ENCODE assay signal across 1 cellular context in genomic region chr1:61238371-61238689, GRCh38.
TF ChIP-seq lines count a peak whose summit lies in the region.

No MANE protein-coding gene starts in this region.

TF ChIP-seq in GM23338, 12 proteins besides CTCF, POLR2A, EP300 and RAD21 (continued from another document):
- TF ChIP-seq, protein P1, sequence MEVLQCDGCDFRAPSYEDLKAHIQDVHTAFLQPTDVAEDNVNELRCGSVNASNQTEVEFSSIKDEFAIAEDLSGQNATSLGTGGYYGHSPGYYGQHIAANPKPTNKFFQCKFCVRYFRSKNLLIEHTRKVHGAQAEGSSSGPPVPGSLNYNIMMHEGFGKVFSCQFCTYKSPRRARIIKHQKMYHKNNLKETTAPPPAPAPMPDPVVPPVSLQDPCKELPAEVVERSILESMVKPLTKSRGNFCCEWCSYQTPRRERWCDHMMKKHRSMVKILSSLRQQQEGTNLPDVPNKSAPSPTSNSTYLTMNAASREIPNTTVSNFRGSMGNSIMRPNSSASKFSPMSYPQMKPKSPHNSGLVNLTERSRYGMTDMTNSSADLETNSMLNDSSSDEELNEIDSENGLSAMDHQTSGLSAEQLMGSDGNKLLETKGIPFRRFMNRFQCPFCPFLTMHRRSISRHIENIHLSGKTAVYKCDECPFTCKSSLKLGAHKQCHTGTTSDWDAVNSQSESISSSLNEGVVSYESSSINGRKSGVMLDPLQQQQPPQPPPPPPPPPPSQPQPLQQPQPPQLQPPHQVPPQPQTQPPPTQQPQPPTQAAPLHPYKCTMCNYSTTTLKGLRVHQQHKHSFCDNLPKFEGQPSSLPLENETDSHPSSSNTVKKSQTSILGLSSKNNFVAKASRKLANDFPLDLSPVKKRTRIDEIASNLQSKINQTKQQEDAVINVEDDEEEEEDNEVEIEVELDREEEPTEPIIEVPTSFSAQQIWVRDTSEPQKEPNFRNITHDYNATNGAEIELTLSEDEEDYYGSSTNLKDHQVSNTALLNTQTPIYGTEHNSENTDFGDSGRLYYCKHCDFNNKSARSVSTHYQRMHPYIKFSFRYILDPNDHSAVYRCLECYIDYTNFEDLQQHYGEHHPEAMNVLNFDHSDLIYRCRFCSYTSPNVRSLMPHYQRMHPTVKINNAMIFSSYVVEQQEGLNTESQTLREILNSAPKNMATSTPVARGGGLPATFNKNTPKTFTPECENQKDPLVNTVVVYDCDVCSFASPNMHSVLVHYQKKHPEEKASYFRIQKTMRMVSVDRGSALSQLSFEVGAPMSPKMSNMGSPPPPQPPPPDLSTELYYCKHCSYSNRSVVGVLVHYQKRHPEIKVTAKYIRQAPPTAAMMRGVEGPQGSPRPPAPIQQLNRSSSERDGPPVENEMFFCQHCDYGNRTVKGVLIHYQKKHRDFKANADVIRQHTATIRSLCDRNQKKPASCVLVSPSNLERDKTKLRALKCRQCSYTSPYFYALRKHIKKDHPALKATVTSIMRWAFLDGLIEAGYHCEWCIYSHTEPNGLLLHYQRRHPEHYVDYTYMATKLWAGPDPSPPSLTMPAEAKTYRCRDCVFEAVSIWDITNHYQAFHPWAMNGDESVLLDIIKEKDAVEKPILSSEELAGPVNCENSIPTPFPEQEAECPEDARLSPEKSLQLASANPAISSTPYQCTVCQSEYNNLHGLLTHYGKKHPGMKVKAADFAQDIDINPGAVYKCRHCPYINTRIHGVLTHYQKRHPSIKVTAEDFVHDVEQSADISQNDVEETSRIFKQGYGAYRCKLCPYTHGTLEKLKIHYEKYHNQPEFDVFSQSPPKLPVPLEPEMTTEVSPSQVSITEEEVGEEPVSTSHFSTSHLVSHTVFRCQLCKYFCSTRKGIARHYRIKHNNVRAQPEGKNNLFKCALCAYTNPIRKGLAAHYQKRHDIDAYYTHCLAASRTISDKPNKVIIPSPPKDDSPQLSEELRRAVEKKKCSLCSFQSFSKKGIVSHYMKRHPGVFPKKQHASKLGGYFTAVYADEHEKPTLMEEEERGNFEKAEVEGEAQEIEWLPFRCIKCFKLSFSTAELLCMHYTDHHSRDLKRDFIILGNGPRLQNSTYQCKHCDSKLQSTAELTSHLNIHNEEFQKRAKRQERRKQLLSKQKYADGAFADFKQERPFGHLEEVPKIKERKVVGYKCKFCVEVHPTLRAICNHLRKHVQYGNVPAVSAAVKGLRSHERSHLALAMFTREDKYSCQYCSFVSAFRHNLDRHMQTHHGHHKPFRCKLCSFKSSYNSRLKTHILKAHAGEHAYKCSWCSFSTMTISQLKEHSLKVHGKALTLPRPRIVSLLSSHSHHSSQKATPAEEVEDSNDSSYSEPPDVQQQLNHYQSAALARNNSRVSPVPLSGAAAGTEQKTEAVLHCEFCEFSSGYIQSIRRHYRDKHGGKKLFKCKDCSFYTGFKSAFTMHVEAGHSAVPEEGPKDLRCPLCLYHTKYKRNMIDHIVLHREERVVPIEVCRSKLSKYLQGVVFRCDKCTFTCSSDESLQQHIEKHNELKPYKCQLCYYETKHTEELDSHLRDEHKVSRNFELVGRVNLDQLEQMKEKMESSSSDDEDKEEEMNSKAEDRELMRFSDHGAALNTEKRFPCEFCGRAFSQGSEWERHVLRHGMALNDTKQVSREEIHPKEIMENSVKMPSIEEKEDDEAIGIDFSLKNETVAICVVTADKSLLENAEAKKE (CRISPR knock-in tag; IDR thresholded peaks at IDR 0.05): no peak; the same call in 1 of the 2 replicates
- TF ChIP-seq POLR2AphosphoS5 (IDR thresholded peaks at IDR 0.05; ENCODE audit: low read depth) (no peak), JUNB (IDR thresholded peaks at IDR 0.05; ENCODE audit: unreplicated experiment) (no peak), REST (IDR thresholded peaks at IDR 0.05; ENCODE audit: unreplicated experiment) (no peak), NANOG (IDR thresholded peaks at IDR 0.05; ENCODE audit: borderline replicate concordance) (no peak), EZH2phosphoT487 (IDR thresholded peaks at IDR 0.05; ENCODE audit: unreplicated experiment) (no peak), ZNF114 (CRISPR knock-in tag; IDR thresholded peaks at IDR 0.05) (no peak)
- TF ChIP-seq, protein P2, sequence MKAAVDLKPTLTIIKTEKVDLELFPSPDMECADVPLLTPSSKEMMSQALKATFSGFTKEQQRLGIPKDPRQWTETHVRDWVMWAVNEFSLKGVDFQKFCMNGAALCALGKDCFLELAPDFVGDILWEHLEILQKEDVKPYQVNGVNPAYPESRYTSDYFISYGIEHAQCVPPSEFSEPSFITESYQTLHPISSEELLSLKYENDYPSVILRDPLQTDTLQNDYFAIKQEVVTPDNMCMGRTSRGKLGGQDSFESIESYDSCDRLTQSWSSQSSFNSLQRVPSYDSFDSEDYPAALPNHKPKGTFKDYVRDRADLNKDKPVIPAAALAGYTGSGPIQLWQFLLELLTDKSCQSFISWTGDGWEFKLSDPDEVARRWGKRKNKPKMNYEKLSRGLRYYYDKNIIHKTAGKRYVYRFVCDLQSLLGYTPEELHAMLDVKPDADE (IDR thresholded peaks at IDR 0.05): no peak
